Comparison of ENCODE assay signal across 17 cellular contexts in the genomic region with DNA sequence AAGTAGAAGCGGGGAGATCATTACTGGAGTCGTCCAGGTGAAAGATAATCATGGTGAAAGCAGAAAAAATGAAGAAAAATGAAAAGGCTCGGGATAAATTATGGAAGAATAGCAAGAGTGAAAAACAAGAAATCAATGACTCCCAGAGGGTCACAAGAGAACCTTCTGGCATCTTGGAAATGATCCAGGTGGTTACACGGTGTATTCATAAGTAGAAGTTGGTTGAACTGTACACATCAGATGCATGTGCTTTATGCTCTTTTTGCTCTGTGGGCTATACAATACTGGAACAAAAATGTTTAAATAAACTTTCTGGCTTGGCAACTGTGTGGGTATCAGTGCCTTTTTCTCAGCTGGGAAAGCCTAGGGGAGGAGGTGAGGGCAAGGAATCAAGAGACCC.
DNase-seq lines count a peak whose midpoint lies in the region; ATAC-seq and TF ChIP-seq lines count a peak whose summit lies in the region.
"Had no signal": no experiment of that assay in that cellular context is flagged by ENCODE, and none has a peak within 500 bp of the region (broad histone marks: within the 10 kb centered on the region; RNA-seq: fewer than 3 reads in every experiment).

No MANE protein-coding gene starts in this region.

- H3K9me3 Mint-ChIP-seq in activated naive CD8-positive, alpha-beta T cell treated with anti-CD3 and anti-CD28 coated beads, Interleukin-2, amount 10 ng/mL, durations not matched to agents 7 days and 5 days = peaks cover 1% of the 10 kb centered on the region
- H3K9me3 Mint-ChIP-seq in activated naive CD8-positive, alpha-beta T cell treated with anti-CD3 and anti-CD28 coated beads for 36 hours = no peaks in the 10 kb centered on the region
- no peaks in the 10 kb centered on the region for H3K9me3 Mint-ChIP-seq in chondrocyte (ENCODE audit: low read depth)
- H3K9me3 Mint-ChIP-seq in activated CD4-positive, alpha-beta T cell treated with anti-CD3 and anti-CD28 coated beads, Interleukin-2, amount 10 ng/mL, durations not matched to agents 7 days and 5 days = peaks cover 2% of the 10 kb centered on the region

- H3K9ac ChIP-seq in smooth muscle cell (ENCODE audit: low read depth) = no peak overlapping the region

- H2AFZ ChIP-seq in smooth muscle cell (ENCODE audit: low read depth) = no peak overlapping the region
- H2AFZ ChIP-seq: PC-9 had no signal

- no peak overlapping the region for H3K4me3 Mint-ChIP-seq in activated naive CD8-positive, alpha-beta T cell treated with anti-CD3 and anti-CD28 coated beads, Interleukin-2, amount 10 ng/mL, durations not matched to agents 7 days and 5 days
- H3K4me3 Mint-ChIP-seq in activated naive CD8-positive, alpha-beta T cell treated with anti-CD3 and anti-CD28 coated beads for 36 hours = no peak overlapping the region
- no peak overlapping the region for H3K4me3 Mint-ChIP-seq in chondrocyte (ENCODE audit: unreplicated experiment)
- no peak overlapping the region for H3K4me3 Mint-ChIP-seq in activated CD4-positive, alpha-beta T cell treated with anti-CD3 and anti-CD28 coated beads, Interleukin-2, amount 10 ng/mL, durations not matched to agents 7 days and 5 days
- H3K4me3 Mint-ChIP-seq: CD8-positive, alpha-beta memory T cell had no signal

- CTCF ChIA-PET in activated CD4-positive, alpha-beta T cell treated with anti-CD3 and anti-CD28 coated beads, Interleukin-2, amount 10 ng/mL, durations not matched to agents 7 days and 5 days (lab: Charles Lee) = no interaction called here

- POLR2A ChIA-PET in activated naive CD8-positive, alpha-beta T cell treated with anti-CD3 and anti-CD28 coated beads, Interleukin-2, amount 10 ng/mL, durations not matched to agents 7 days and 5 days (lab: Charles Lee) = no interaction called here
- POLR2A ChIA-PET in activated CD4-positive, alpha-beta T cell treated with anti-CD3 and anti-CD28 coated beads, Interleukin-2, amount 10 ng/mL, durations not matched to agents 7 days and 5 days (lab: Charles Lee) = no interaction called here

- H4K20me1 ChIP-seq in smooth muscle cell (ENCODE audit: low read depth) = no peaks in the 10 kb centered on the region

- H3K27me3 Mint-ChIP-seq in activated naive CD8-positive, alpha-beta T cell treated with anti-CD3 and anti-CD28 coated beads, Interleukin-2, amount 10 ng/mL, durations not matched to agents 7 days and 5 days = no peaks in the 10 kb centered on the region
- no peaks in the 10 kb centered on the region for H3K27me3 Mint-ChIP-seq in activated naive CD8-positive, alpha-beta T cell treated with anti-CD3 and anti-CD28 coated beads for 36 hours
- no peaks in the 10 kb centered on the region for H3K27me3 Mint-ChIP-seq in chondrocyte (ENCODE audit: low read depth)
- no peaks in the 10 kb centered on the region for H3K27me3 Mint-ChIP-seq in activated CD4-positive, alpha-beta T cell treated with anti-CD3 and anti-CD28 coated beads, Interleukin-2, amount 10 ng/mL, durations not matched to agents 7 days and 5 days
- H3K27me3 Mint-ChIP-seq: CD8-positive, alpha-beta memory T cell had no signal

- peaks cover 6% of the 10 kb centered on the region for H3K4me1 ChIP-seq in smooth muscle cell (ENCODE audit: low read depth)

- no peaks in the 10 kb centered on the region for H3K4me1 Mint-ChIP-seq in activated naive CD8-positive, alpha-beta T cell treated with anti-CD3 and anti-CD28 coated beads, Interleukin-2, amount 10 ng/mL, durations not matched to agents 7 days and 5 days
- peaks cover 2% of the 10 kb centered on the region for H3K4me1 Mint-ChIP-seq in activated naive CD8-positive, alpha-beta T cell treated with anti-CD3 and anti-CD28 coated beads for 36 hours
- peaks cover 58% of the 10 kb centered on the region for H3K4me1 Mint-ChIP-seq in chondrocyte (ENCODE audit: low read depth)
- no peaks in the 10 kb centered on the region for H3K4me1 Mint-ChIP-seq in activated CD4-positive, alpha-beta T cell treated with anti-CD3 and anti-CD28 coated beads, Interleukin-2, amount 10 ng/mL, durations not matched to agents 7 days and 5 days
- H3K4me1 Mint-ChIP-seq: CD8-positive, alpha-beta memory T cell had no signal

- no peaks in the 10 kb centered on the region for H3K79me2 ChIP-seq in smooth muscle cell (ENCODE audit: low read depth)

- H3K36me3 Mint-ChIP-seq in activated naive CD8-positive, alpha-beta T cell treated with anti-CD3 and anti-CD28 coated beads, Interleukin-2, amount 10 ng/mL, durations not matched to agents 7 days and 5 days = no peaks in the 10 kb centered on the region
- no peaks in the 10 kb centered on the region for H3K36me3 Mint-ChIP-seq in activated naive CD8-positive, alpha-beta T cell treated with anti-CD3 and anti-CD28 coated beads for 36 hours
- H3K36me3 Mint-ChIP-seq in chondrocyte (ENCODE audit: low read depth) = no peaks in the 10 kb centered on the region
- no peaks in the 10 kb centered on the region for H3K36me3 Mint-ChIP-seq in activated CD4-positive, alpha-beta T cell treated with anti-CD3 and anti-CD28 coated beads, Interleukin-2, amount 10 ng/mL, durations not matched to agents 7 days and 5 days (ENCODE audit: low read depth)
- H3K36me3 Mint-ChIP-seq: CD8-positive, alpha-beta memory T cell had no signal

- 94% methylated on average over 4 of the region's 4 CpGs for WGBS in smooth muscle cell (ENCODE audit: low lambda C conversion rate)

- in situ Hi-C loops in GM13977 (cut with MboI; ENCODE audit: low pct_unique_long_range_greater_than_20kb, low sequenced_read_pairs, unreplicated experiment) = no loop called here

- H3F3A ChIP-seq in smooth muscle cell (ENCODE audit: low read depth) = no peaks in the 10 kb centered on the region

- no peak overlapping the region for H3K4me2 ChIP-seq in smooth muscle cell
- H3K4me2 ChIP-seq: PC-9 had no signal

- ATAC-seq in activated naive CD8-positive, alpha-beta T cell treated with anti-CD3 and anti-CD28 coated beads, Interleukin-2, amount 10 ng/mL, durations not matched to agents 7 days and 5 days (ENCODE audit: low read depth) = no peak
- ATAC-seq in HG03280 (IDR thresholded peaks at IDR 0.05; ENCODE audit: unreplicated experiment) = no peak

- no peak for TF ChIP-seq CTCF in chondrocyte (IDR thresholded peaks at IDR 0.05)
- TF ChIP-seq CTCF in smooth muscle cell (IDR thresholded peaks at IDR 0.05; ENCODE audit: borderline replicate concordance, insufficient read depth, poor library complexity, severe bottlenecking) = no peak
- TF ChIP-seq CTCF in GM13977 (IDR thresholded peaks at IDR 0.05; ENCODE audit: extremely low read depth, insufficient read depth, missing control alignments) = no peak

- H3K4me3 ChIP-seq in smooth muscle cell = no peak overlapping the region
- H3K4me3 ChIP-seq: PC-9 had no signal

- no peaks in the 10 kb centered on the region for H3K36me3 ChIP-seq in smooth muscle cell (ENCODE audit: low read depth)

- H3K9me3 ChIP-seq in smooth muscle cell (replicated peaks; ENCODE audit: low read depth) = no peaks in the 10 kb centered on the region

- no peaks in the 10 kb centered on the region for H3K27me3 ChIP-seq in smooth muscle cell (ENCODE audit: low read depth)

- DNase-seq in activated naive CD8-positive, alpha-beta T cell treated with anti-CD3 and anti-CD28 coated beads, Interleukin-2, amount 10 ng/mL, durations not matched to agents 7 days and 5 days = no peak
- no peak for DNase-seq in activated naive CD8-positive, alpha-beta T cell treated with anti-CD3 and anti-CD28 coated beads for 36 hours
- DNase-seq in NCI-H446 (lab: John Stamatoyannopoulos, UW) (peak; percentile 23 to 62), chondrocyte (ENCODE audit: low spot score) (no peak), smooth muscle cell (lab: John Stamatoyannopoulos, UW; ENCODE audit: unreplicated experiment) (no peak), GM13977 (ENCODE audit: low spot score) (no peak)
- DNase-seq in activated CD4-positive, alpha-beta T cell treated with anti-CD3 and anti-CD28 coated beads, Interleukin-2, amount 10 ng/mL, durations not matched to agents 7 days and 5 days = no peak
- DNase-seq: C1 segment of cervical spinal cord; CD8-positive, alpha-beta memory T cell; HCEC 1CT; NCI-H1417; NCI-H2029; NCI-H524 treated with DMSO at 0.1 percent for 48 hours; PC-9; SW 1271 had no signal

- H3K27ac ChIP-seq in smooth muscle cell (ENCODE audit: low read depth) = peak overlapping the region; percentile 7
- H3K27ac ChIP-seq: HL-60, PC-9 had no signal

- H3K27ac Mint-ChIP-seq in activated naive CD8-positive, alpha-beta T cell treated with anti-CD3 and anti-CD28 coated beads, Interleukin-2, amount 10 ng/mL, durations not matched to agents 7 days and 5 days = peak overlapping the region; percentile 5
- H3K27ac Mint-ChIP-seq in activated naive CD8-positive, alpha-beta T cell treated with anti-CD3 and anti-CD28 coated beads for 36 hours = no peak overlapping the region
- H3K27ac Mint-ChIP-seq in chondrocyte (ENCODE audit: unreplicated experiment) = peak overlapping the region; percentile 65
- no peak overlapping the region for H3K27ac Mint-ChIP-seq in activated CD4-positive, alpha-beta T cell treated with anti-CD3 and anti-CD28 coated beads, Interleukin-2, amount 10 ng/mL, durations not matched to agents 7 days and 5 days
- H3K27ac Mint-ChIP-seq: CD8-positive, alpha-beta memory T cell had no signal

Comparison
In these comparisons a context has a peak if more than half of its experiments do, and no peak if none do; other contexts are left out.
1. H3K27ac Mint-ChIP-seq: peak in activated naive CD8-positive, alpha-beta T cell treated with anti-CD3 and anti-CD28 coated beads, Interleukin-2, amount 10 ng/mL, durations not matched to agents 7 days and 5 days (single experiment) and chondrocyte (single experiment); none in activated naive CD8-positive, alpha-beta T cell treated with anti-CD3 and anti-CD28 coated beads for 36 hours (single experiment) and activated CD4-positive, alpha-beta T cell treated with anti-CD3 and anti-CD28 coated beads, Interleukin-2, amount 10 ng/mL, durations not matched to agents 7 days and 5 days (single experiment).
2. DNase-seq: peak in NCI-H446 (2 of 2); none in activated naive CD8-positive, alpha-beta T cell treated with anti-CD3 and anti-CD28 coated beads, Interleukin-2, amount 10 ng/mL, durations not matched to agents 7 days and 5 days (single experiment), activated naive CD8-positive, alpha-beta T cell treated with anti-CD3 and anti-CD28 coated beads for 36 hours (single experiment), chondrocyte (single experiment), smooth muscle cell (single experiment), GM13977 (single experiment) and activated CD4-positive, alpha-beta T cell treated with anti-CD3 and anti-CD28 coated beads, Interleukin-2, amount 10 ng/mL, durations not matched to agents 7 days and 5 days (single experiment).